Comparison of ENCODE assay signal across 1 cellular context in genomic region chr11:122137081-122137793, GRCh38.
A peak's percentile ranks its signal among the peaks of the same experiment; 100 is the strongest.
TF ChIP-seq lines count a peak whose summit lies in the region.

No MANE protein-coding gene starts in this region.

TF ChIP-seq in IMR-90, 13 proteins besides CTCF, POLR2A, EP300 and RAD21 (continued from another document):
- TF ChIP-seq ELK1 (IDR thresholded peaks at IDR 0.05; ENCODE audit: borderline replicate concordance, low read depth, low read length) (no peak), BHLHE40 (IDR thresholded peaks at IDR 0.05; ENCODE audit: low read depth, low read length) (peak; percentile 67), MAZ (IDR thresholded peaks at IDR 0.05; ENCODE audit: borderline replicate concordance, low read depth, low read length) (no peak), SMC3 (IDR thresholded peaks at IDR 0.05; ENCODE audit: low read depth, low read length) (no peak), MAFK (IDR thresholded peaks at IDR 0.05; ENCODE audit: low read depth, low read length) (peak; percentile 64), NFE2L2 (IDR thresholded peaks at IDR 0.05; ENCODE audit: low read depth, low read length) (no peak), RCOR1 (IDR thresholded peaks at IDR 0.05; ENCODE audit: insufficient replicate concordance, low read length) (peak; percentile 34), CHD1 (IDR thresholded peaks at IDR 0.05; ENCODE audit: low read depth, low read length) (no peak), FOS (IDR thresholded peaks at IDR 0.05; ENCODE audit: low read depth, low read length) (peak; percentile 90), RFX5 (IDR thresholded peaks at IDR 0.05; ENCODE audit: low read depth, low read length) (no peak), USF2 (IDR thresholded peaks at IDR 0.05; ENCODE audit: low read depth, low read length) (no peak), CEBPB (IDR thresholded peaks at IDR 0.05; ENCODE audit: low read depth, low read length) (peak; percentile 53)
